In the genomic region with DNA sequence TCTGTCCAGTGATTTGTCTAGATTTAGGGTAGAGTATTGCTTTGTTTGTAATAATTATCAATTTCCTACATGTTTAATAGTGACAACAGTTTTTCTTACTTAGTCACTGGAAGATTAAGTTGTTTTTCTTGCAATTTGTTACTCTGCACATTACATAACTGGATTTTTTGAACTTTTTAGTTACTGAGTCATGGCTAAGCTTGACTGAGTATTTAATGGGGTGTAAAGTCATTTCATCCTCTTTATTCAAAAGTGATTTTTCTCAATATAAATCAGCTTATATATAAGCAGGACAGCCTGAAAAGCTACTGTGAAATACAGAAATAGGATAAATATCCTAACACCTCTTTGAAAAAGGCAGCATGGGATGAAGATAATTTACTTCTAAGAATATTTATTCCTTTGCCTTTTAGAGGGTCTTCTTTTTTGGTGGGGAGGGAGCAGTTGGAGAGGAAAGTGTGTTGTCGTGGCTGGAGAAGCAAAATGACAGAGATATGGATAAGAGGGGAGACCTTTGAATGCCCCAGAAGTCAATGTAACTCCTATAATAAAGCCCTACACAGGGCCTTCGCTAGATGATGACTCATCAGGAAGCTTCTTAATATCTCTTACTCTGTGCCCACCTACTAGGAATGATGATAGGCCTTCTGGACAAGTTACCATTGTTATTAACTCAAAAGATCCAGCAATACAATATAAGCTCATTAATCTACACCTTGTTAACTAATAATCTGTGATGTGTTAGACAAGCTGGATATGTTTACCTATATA, we compare ENCODE assay signal across 4 cellular contexts. TPM values are rescaled to one million over a fixed set of nuclear protein-coding genes. Genes with fewer than 3 reads are reported as not detected.
"Had no signal": no experiment of that assay in that cellular context is flagged by ENCODE, and none has a peak within 500 bp of the region (broad histone marks: within the 10 kb centered on the region; RNA-seq: fewer than 3 reads in every experiment).

No MANE protein-coding gene starts in this region.

RNA-seq across cellular contexts. Expression of a gene that starts 55.3 kb away (rescaled TPM):
- total RNA-seq: osteoblast, psoas muscle, sigmoid colon, suprapubic skin had no signal
